Comparison of ENCODE assay signal across 1 cellular context in genomic region chr1:218401896-218402770, GRCh38.
TF ChIP-seq lines count a peak whose summit lies in the region.

No MANE protein-coding gene starts in this region.

TF ChIP-seq in HepG2, 621 proteins besides CTCF, POLR2A, EP300 and RAD21 (continued from another document and continues in another):
- TF ChIP-seq, protein P1, sequence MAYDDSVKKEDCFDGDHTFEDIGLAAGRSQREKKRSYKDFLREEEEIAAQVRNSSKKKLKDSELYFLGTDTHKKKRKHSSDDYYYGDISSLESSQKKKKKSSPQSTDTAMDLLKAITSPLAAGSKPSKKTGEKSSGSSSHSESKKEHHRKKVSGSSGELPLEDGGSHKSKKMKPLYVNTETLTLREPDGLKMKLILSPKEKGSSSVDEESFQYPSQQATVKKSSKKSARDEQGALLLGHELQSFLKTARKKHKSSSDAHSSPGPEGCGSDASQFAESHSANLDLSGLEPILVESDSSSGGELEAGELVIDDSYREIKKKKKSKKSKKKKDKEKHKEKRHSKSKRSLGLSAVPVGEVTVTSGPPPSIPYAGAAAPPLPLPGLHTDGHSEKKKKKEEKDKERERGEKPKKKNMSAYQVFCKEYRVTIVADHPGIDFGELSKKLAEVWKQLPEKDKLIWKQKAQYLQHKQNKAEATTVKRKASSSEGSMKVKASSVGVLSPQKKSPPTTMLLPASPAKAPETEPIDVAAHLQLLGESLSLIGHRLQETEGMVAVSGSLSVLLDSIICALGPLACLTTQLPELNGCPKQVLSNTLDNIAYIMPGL (CRISPR knock-in tag; IDR thresholded peaks at IDR 0.05; ENCODE audit: borderline replicate concordance in 1 of 2, low read depth in 1 of 2), result no peak
- TF ChIP-seq ZBTB14 (CRISPR knock-in tag; IDR thresholded peaks at IDR 0.05), result no peak
- TF ChIP-seq, protein P2, sequence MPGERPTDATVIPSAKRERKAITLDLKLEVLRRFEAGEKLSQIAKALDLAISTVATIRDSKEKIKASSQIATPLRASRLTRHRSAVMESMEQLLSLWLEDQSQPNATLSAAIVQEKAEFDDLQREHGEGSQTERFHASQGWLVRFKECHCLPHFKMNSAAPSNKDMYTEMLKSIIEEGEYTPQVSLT (CRISPR knock-in tag; IDR thresholded peaks at IDR 0.05; ENCODE audit: borderline replicate concordance, low read depth), result no peak
- TF ChIP-seq ISL2 (CRISPR knock-in tag; IDR thresholded peaks at IDR 0.05), result peak; percentile 87
- no peak for TF ChIP-seq ZNF740 (CRISPR knock-in tag; IDR thresholded peaks at IDR 0.05)
- no peak for TF ChIP-seq ETS1 (CRISPR knock-in tag; IDR thresholded peaks at IDR 0.05)
- TF ChIP-seq ZBTB42 (CRISPR knock-in tag; IDR thresholded peaks at IDR 0.05), result no peak
- no peak for TF ChIP-seq ZNF639 (CRISPR knock-in tag; conservative IDR thresholded peaks at IDR 0.05)
- TF ChIP-seq HNF1B (CRISPR knock-in tag; IDR thresholded peaks at IDR 0.05), result no peak
- TF ChIP-seq ZNF672 (CRISPR knock-in tag; IDR thresholded peaks at IDR 0.05), result no peak
- no peak for TF ChIP-seq HOXA3 (CRISPR knock-in tag; IDR thresholded peaks at IDR 0.05)
- no peak for TF ChIP-seq ZNF282 (IDR thresholded peaks at IDR 0.05; ENCODE audit: partially characterized antibody)
- TF ChIP-seq ATF7-NPFF (CRISPR knock-in tag; IDR thresholded peaks at IDR 0.05; ENCODE audit: low read depth), result no peak
- no peak for TF ChIP-seq NPAS2 (CRISPR knock-in tag; IDR thresholded peaks at IDR 0.05; ENCODE audit: borderline replicate concordance)
- no peak for TF ChIP-seq ZBTB10 (CRISPR knock-in tag; IDR thresholded peaks at IDR 0.05; ENCODE audit: borderline replicate concordance)
- no peak for TF ChIP-seq ZSCAN31 (CRISPR knock-in tag; IDR thresholded peaks at IDR 0.05; ENCODE audit: low read depth)
- no peak for TF ChIP-seq ZMYM3 (CRISPR knock-in tag; IDR thresholded peaks at IDR 0.05)
- no peak for TF ChIP-seq ZSCAN29 (CRISPR knock-in tag; conservative IDR thresholded peaks at IDR 0.05)
- TF ChIP-seq MBNL3 (CRISPR knock-in tag; conservative IDR thresholded peaks at IDR 0.05), result no peak
- no peak for TF ChIP-seq ZNF644 (CRISPR knock-in tag; IDR thresholded peaks at IDR 0.05; ENCODE audit: low read depth)
- TF ChIP-seq, protein P3, sequence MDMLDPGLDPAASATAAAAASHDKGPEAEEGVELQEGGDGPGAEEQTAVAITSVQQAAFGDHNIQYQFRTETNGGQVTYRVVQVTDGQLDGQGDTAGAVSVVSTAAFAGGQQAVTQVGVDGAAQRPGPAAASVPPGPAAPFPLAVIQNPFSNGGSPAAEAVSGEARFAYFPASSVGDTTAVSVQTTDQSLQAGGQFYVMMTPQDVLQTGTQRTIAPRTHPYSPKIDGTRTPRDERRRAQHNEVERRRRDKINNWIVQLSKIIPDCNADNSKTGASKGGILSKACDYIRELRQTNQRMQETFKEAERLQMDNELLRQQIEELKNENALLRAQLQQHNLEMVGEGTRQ (IDR thresholded peaks at IDR 0.05; ENCODE audit: low read depth, low read length), result no peak
- TF ChIP-seq, protein P3 (CRISPR knock-in tag; IDR thresholded peaks at IDR 0.05; ENCODE audit: borderline replicate concordance), result no peak
- no peak for TF ChIP-seq KDM5A (IDR thresholded peaks at IDR 0.05; ENCODE audit: borderline replicate concordance, low read length)
- no peak for TF ChIP-seq FLYWCH1 (CRISPR knock-in tag; IDR thresholded peaks at IDR 0.05)
- TF ChIP-seq ADNP (CRISPR knock-in tag; IDR thresholded peaks at IDR 0.05), result no peak
- no peak for TF ChIP-seq SRY (CRISPR knock-in tag; IDR thresholded peaks at IDR 0.05)
- TF ChIP-seq YEATS2 (CRISPR knock-in tag; IDR thresholded peaks at IDR 0.05; ENCODE audit: borderline replicate concordance), result no peak
- no peak for TF ChIP-seq MYC (CRISPR knock-in tag; IDR thresholded peaks at IDR 0.05; ENCODE audit: borderline replicate concordance)
- TF ChIP-seq, protein P4, sequence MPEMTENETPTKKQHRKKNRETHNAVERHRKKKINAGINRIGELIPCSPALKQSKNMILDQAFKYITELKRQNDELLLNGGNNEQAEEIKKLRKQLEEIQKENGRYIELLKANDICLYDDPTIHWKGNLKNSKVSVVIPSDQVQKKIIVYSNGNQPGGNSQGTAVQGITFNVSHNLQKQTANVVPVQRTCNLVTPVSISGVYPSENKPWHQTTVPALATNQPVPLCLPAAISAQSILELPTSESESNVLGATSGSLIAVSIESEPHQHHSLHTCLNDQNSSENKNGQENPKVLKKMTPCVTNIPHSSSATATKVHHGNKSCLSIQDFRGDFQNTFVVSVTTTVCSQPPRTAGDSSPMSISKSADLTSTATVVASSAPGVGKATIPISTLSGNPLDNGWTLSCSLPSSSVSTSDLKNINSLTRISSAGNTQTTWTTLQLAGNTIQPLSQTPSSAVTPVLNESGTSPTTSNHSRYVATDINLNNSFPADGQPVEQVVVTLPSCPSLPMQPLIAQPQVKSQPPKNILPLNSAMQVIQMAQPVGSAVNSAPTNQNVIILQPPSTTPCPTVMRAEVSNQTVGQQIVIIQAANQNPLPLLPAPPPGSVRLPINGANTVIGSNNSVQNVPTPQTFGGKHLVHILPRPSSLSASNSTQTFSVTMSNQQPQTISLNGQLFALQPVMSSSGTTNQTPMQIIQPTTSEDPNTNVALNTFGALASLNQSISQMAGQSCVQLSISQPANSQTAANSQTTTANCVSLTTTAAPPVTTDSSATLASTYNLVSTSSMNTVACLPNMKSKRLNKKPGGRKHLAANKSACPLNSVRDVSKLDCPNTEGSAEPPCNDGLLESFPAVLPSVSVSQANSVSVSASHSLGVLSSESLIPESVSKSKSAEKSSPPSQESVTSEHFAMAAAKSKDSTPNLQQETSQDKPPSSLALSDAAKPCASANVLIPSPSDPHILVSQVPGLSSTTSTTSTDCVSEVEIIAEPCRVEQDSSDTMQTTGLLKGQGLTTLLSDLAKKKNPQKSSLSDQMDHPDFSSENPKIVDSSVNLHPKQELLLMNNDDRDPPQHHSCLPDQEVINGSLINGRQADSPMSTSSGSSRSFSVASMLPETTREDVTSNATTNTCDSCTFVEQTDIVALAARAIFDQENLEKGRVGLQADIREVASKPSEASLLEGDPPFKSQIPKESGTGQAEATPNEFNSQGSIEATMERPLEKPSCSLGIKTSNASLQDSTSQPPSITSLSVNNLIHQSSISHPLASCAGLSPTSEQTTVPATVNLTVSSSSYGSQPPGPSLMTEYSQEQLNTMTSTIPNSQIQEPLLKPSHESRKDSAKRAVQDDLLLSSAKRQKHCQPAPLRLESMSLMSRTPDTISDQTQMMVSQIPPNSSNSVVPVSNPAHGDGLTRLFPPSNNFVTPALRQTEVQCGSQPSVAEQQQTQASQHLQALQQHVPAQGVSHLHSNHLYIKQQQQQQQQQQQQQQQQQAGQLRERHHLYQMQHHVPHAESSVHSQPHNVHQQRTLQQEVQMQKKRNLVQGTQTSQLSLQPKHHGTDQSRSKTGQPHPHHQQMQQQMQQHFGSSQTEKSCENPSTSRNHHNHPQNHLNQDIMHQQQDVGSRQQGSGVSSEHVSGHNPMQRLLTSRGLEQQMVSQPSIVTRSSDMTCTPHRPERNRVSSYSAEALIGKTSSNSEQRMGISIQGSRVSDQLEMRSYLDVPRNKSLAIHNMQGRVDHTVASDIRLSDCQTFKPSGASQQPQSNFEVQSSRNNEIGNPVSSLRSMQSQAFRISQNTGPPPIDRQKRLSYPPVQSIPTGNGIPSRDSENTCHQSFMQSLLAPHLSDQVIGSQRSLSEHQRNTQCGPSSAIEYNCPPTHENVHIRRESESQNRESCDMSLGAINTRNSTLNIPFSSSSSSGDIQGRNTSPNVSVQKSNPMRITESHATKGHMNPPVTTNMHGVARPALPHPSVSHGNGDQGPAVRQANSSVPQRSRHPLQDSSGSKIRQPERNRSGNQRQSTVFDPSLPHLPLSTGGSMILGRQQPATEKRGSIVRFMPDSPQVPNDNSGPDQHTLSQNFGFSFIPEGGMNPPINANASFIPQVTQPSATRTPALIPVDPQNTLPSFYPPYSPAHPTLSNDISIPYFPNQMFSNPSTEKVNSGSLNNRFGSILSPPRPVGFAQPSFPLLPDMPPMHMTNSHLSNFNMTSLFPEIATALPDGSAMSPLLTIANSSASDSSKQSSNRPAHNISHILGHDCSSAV (CRISPR knock-in tag; IDR thresholded peaks at IDR 0.05; ENCODE audit: borderline replicate concordance), result no peak
- TF ChIP-seq ZBTB8A (CRISPR knock-in tag; IDR thresholded peaks at IDR 0.05; ENCODE audit: borderline replicate concordance, low read depth), result no peak
- no peak for TF ChIP-seq SP140L (CRISPR knock-in tag; IDR thresholded peaks at IDR 0.05; ENCODE audit: borderline replicate concordance)
- TF ChIP-seq TCF7 (IDR thresholded peaks at IDR 0.05; ENCODE audit: low read depth), result peak; percentile 70; the same call in 1 of the 2 replicates
- TF ChIP-seq ZNF7 (CRISPR knock-in tag; IDR thresholded peaks at IDR 0.05), result no peak
- no peak for TF ChIP-seq NFATC3 (CRISPR knock-in tag; IDR thresholded peaks at IDR 0.05)
- TF ChIP-seq ZBTB2 (CRISPR knock-in tag; IDR thresholded peaks at IDR 0.05; ENCODE audit: low read depth), result no peak
- no peak for TF ChIP-seq ETV5 (CRISPR knock-in tag; IDR thresholded peaks at IDR 0.05; ENCODE audit: borderline replicate concordance)
- TF ChIP-seq ZNF782 (CRISPR knock-in tag; IDR thresholded peaks at IDR 0.05; ENCODE audit: borderline replicate concordance), result no peak
